In the genomic region with DNA sequence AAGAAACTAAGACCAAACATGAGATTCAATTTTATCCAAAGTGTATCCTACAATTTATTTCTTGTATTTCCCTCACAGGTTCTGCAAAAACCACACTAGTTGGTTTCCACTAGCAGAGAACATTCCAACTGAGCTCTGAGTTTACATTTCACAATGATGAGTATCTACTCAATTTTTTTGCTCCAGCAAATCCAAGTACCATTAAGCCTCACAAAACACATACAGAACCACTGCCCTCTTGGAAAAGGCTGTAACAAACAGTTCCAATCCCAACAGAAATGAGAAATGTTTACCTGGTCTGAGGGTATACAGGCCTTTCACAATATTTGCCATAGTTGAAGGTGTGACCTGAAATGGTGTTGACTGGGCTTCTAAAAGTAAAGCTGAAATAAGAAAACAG, we compare ENCODE assay signal across 21 cellular contexts. TPM values are rescaled to one million over a fixed set of nuclear protein-coding genes. Genes with fewer than 3 reads are reported as not detected.
DNase-seq lines count a peak whose midpoint lies in the region; ATAC-seq and TF ChIP-seq lines count a peak whose summit lies in the region.
"Had no signal": no experiment of that assay in that cellular context is flagged by ENCODE, and none has a peak within 500 bp of the region (broad histone marks: within the 10 kb centered on the region; RNA-seq: fewer than 3 reads in every experiment).

No MANE protein-coding gene starts in this region.

- no peak for ATAC-seq in natural killer cell
- no peak for ATAC-seq in natural killer cell treated with Interleukin-12 subunit alpha and Interleukin-12 subunit beta and Interleukin-15 and Interleukin-18, amount 100 ng/mL, for 72 hours
- peak; percentile 76 for ATAC-seq in left lobe of liver
- ATAC-seq in HG03342 (IDR thresholded peaks at IDR 0.05; ENCODE audit: unreplicated experiment): no peak
- no peak for ATAC-seq in HG03432 (IDR thresholded peaks at IDR 0.05; ENCODE audit: unreplicated experiment)
- ATAC-seq: left cardiac atrium had no signal

- no peak for DNase-seq in natural killer cell
- DNase-seq in natural killer cell treated with Interleukin-12 subunit alpha and Interleukin-12 subunit beta and Interleukin-15 and Interleukin-18, amount 100 ng/mL, for 72 hours (ENCODE audit: low spot score): no peak
- DNase-seq in chondrocyte (ENCODE audit: low spot score): no peak
- DNase-seq in left lobe of liver (ENCODE audit: low spot score): no peak
- DNase-seq in activated gamma-delta T cell treated with Interleukin-2 at 50 U/mL for 16 hours: no peak
- DNase-seq: activated B cell treated with CpG ODN at 0.5 μM for 24 hours; amygdala; Caco-2; cortex of kidney; GOT3; Kasumi-1; left cardiac atrium; NCI-H146; NK-92 treated with Interleukin-12 subunit alpha and Interleukin-12 subunit beta, amount 100 ng/mL, for 24 hours; stimulated activated CD4-positive, alpha-beta T cell treated with anti-CD3 and anti-CD28 coated beads, Interleukin-12 subunit alpha, Interleukin-12 subunit beta, amount 100 ng/mL, for 4 hours; T-helper 1 cell; uterus had no signal

- H3K4me3 ChIP-seq in urinary bladder (ENCODE audit: low read depth, low read length): no peak overlapping the region
- H3K4me3 ChIP-seq: uterus had no signal

- H3K36me3 ChIP-seq in urinary bladder (ENCODE audit: insufficient read depth): peaks cover 1% of the 10 kb centered on the region
- H3K36me3 ChIP-seq: uterus had no signal

- H3K36me3 Mint-ChIP-seq in natural killer cell (no peaks in the 10 kb centered on the region), chondrocyte (ENCODE audit: low read depth) (peaks cover 2% of the 10 kb centered on the region)
- H3K36me3 Mint-ChIP-seq in natural killer cell treated with Interleukin-12 subunit alpha and Interleukin-12 subunit beta and Interleukin-15 and Interleukin-18, amount 100 ng/mL, for 72 hours: no peaks in the 10 kb centered on the region

- H3K27ac Mint-ChIP-seq in natural killer cell: peak overlapping the region; percentile 13 to 74
- no peak overlapping the region for H3K27ac Mint-ChIP-seq in natural killer cell treated with Interleukin-12 subunit alpha and Interleukin-12 subunit beta and Interleukin-15 and Interleukin-18, amount 100 ng/mL, for 72 hours
- peak overlapping the region; percentile 13 for H3K27ac Mint-ChIP-seq in chondrocyte (ENCODE audit: unreplicated experiment)
- H3K27ac Mint-ChIP-seq: activated B cell treated with CpG ODN at 0.5 μM for 24 hours; activated T-helper 2 cell treated with anti-CD3 and anti-CD28 coated beads, Interferon-gamma antibody, Interleukin-2, Interleukin-4, amounts not matched to agents 10 μg/mL and 5 μg/mL and 100 μg/mL, durations not matched to agents 14 hours and 24 hours and 36 hours had no signal

- H3K4me1 ChIP-seq in urinary bladder (ENCODE audit: insufficient read depth): no peaks in the 10 kb centered on the region
- H3K4me1 ChIP-seq: Caco-2, uterus had no signal

- peak overlapping the region; percentile 50 for H3K27ac ChIP-seq in urinary bladder (ENCODE audit: low read depth)
- H3K27ac ChIP-seq: uterus had no signal

- TF ChIP-seq CTCF in natural killer cell (IDR thresholded peaks at IDR 0.05) (no peak), chondrocyte (IDR thresholded peaks at IDR 0.05) (no peak)

- H3K4me1 Mint-ChIP-seq in natural killer cell: peaks cover 19 to 28% of the 10 kb centered on the region in 2 donors
- H3K4me1 Mint-ChIP-seq in natural killer cell treated with Interleukin-12 subunit alpha and Interleukin-12 subunit beta and Interleukin-15 and Interleukin-18, amount 100 ng/mL, for 72 hours (ENCODE audit: low read depth in 2 of 2): peaks cover 10 to 15% of the 10 kb centered on the region in 2 donors
- H3K4me1 Mint-ChIP-seq in chondrocyte (ENCODE audit: low read depth): peaks cover 43% of the 10 kb centered on the region

- H3K4me3 Mint-ChIP-seq in natural killer cell (no peak overlapping the region), chondrocyte (ENCODE audit: unreplicated experiment) (no peak overlapping the region)
- H3K4me3 Mint-ChIP-seq in natural killer cell treated with Interleukin-12 subunit alpha and Interleukin-12 subunit beta and Interleukin-15 and Interleukin-18, amount 100 ng/mL, for 72 hours: no peak overlapping the region
- H3K4me3 Mint-ChIP-seq: activated B cell treated with CpG ODN at 0.5 μM for 24 hours had no signal

- H3K27me3 Mint-ChIP-seq in natural killer cell (ENCODE audit: low read depth in 2 of 2): no peaks in the 10 kb centered on the region
- no peaks in the 10 kb centered on the region for H3K27me3 Mint-ChIP-seq in natural killer cell treated with Interleukin-12 subunit alpha and Interleukin-12 subunit beta and Interleukin-15 and Interleukin-18, amount 100 ng/mL, for 72 hours
- H3K27me3 Mint-ChIP-seq in chondrocyte (ENCODE audit: low read depth): no peaks in the 10 kb centered on the region
- H3K27me3 Mint-ChIP-seq: activated B cell treated with CpG ODN at 0.5 μM for 24 hours had no signal

- H3K9me3 Mint-ChIP-seq in natural killer cell: no peaks in the 10 kb centered on the region
- no peaks in the 10 kb centered on the region for H3K9me3 Mint-ChIP-seq in natural killer cell treated with Interleukin-12 subunit alpha and Interleukin-12 subunit beta and Interleukin-15 and Interleukin-18, amount 100 ng/mL, for 72 hours
- no peaks in the 10 kb centered on the region for H3K9me3 Mint-ChIP-seq in chondrocyte (ENCODE audit: low read depth)
- H3K9me3 Mint-ChIP-seq: activated B cell treated with CpG ODN at 0.5 μM for 24 hours; activated T-helper 2 cell treated with anti-CD3 and anti-CD28 coated beads, Interferon-gamma antibody, Interleukin-2, Interleukin-4, amounts not matched to agents 10 μg/mL and 5 μg/mL and 100 μg/mL, durations not matched to agents 14 hours and 24 hours and 36 hours had no signal

- intact Hi-C loops in natural killer cell (cut with micrococcal nuclease): no loop called here

RNA-seq across cellular contexts. Expression of gene CACUL1, which starts 59.9 kb away (rescaled TPM):
- 10 to 100 TPM; 45.4 to 65.9 (median 47.6) TPM for total RNA-seq in natural killer cell
- 10 to 100 TPM; 28.9 to 29.9 TPM for total RNA-seq in natural killer cell treated with Interleukin-12 subunit alpha and Interleukin-12 subunit beta and Interleukin-15 and Interleukin-18, amount 100 ng/mL, for 72 hours
- 32.1 to 36.5 TPM (median 32.5 TPM) in 3 replicates for total RNA-seq in chondrocyte
- total RNA-seq in left lobe of liver: 16.1 TPM
- total RNA-seq in urinary bladder: 60.3 TPM
- polyA plus RNA-seq in urinary bladder: 11.0 TPM

Comparison
In these comparisons a context has a peak if more than half of its experiments do, and no peak if none do; other contexts are left out.
1. H3K27ac Mint-ChIP-seq: peak in natural killer cell (2 of 2) and chondrocyte (single experiment); none in natural killer cell treated with Interleukin-12 subunit alpha and Interleukin-12 subunit beta and Interleukin-15 and Interleukin-18, amount 100 ng/mL, for 72 hours (0 of 2).